23 cellular contexts compared by ENCODE assay signal in genomic region chr7:113078321-113078720, GRCh38. TPM values are rescaled to one million over a fixed set of nuclear protein-coding genes. Genes with fewer than 3 reads are reported as not detected.
DNase-seq lines count a peak whose midpoint lies in the region; ATAC-seq and TF ChIP-seq lines count a peak whose summit lies in the region.
"Had no signal": no experiment of that assay in that cellular context is flagged by ENCODE, and none has a peak within 500 bp of the region (broad histone marks: within the 10 kb centered on the region; RNA-seq: fewer than 3 reads in every experiment).

No MANE protein-coding gene starts in this region.

- no peak overlapping the region for H3K4me3 Mint-ChIP-seq in activated T-helper 17 cell treated with anti-CD3 and anti-CD28 coated beads, Interleukin-2, amount 50 U/mL, for 72 hours
- no peak overlapping the region for H3K4me3 Mint-ChIP-seq in stimulated activated effector memory CD8-positive, alpha-beta T cell treated with anti-CD3 and anti-CD28 coated beads, Interleukin-12 subunit alpha, Interleukin-12 subunit beta, amount 100 ng/mL, for 72 hours
- H3K4me3 Mint-ChIP-seq: B cell; CD8-positive, alpha-beta T cell; T-helper 17 cell had no signal

- H3K36me3 ChIP-seq in HEK293 (ENCODE audit: control insufficient read depth in 2 of 2, insufficient read depth in 1 of 2, low read length in 2 of 2) = no peaks in the 10 kb centered on the region
- H3K36me3 ChIP-seq in suprapubic skin = no peaks in the 10 kb centered on the region
- H3K36me3 ChIP-seq: SJCRH30 had no signal

- no peak for TF ChIP-seq EP300 in suprapubic skin (IDR thresholded peaks at IDR 0.05)

- TF ChIP-seq CTCF in HEK293 (tag by site-specific recombination; IDR thresholded peaks at IDR 0.05) (no peak), suprapubic skin (IDR thresholded peaks at IDR 0.05) (no peak)

- H3K9me3 ChIP-seq in HEK293 (ENCODE audit: control insufficient read depth, insufficient read depth, low read depth, low read length) (no peaks in the 10 kb centered on the region), suprapubic skin (no peaks in the 10 kb centered on the region)
- H3K9me3 ChIP-seq: Caco-2, SJCRH30 had no signal

- no peak overlapping the region for H3K4me3 ChIP-seq in HEK293 (ENCODE audit: low read depth, low read length)
- no peak overlapping the region for H3K4me3 ChIP-seq in suprapubic skin
- H3K4me3 ChIP-seq: PC-9, SJCRH30 had no signal

- ATAC-seq in activated T-helper 17 cell treated with anti-CD3 and anti-CD28 coated beads, Interleukin-2, amount 50 U/mL, for 72 hours (replicated peaks) = peak; percentile 51
- ATAC-seq in stimulated activated effector memory CD8-positive, alpha-beta T cell treated with anti-CD3 and anti-CD28 coated beads, Interleukin-12 subunit alpha, Interleukin-12 subunit beta, amount 100 ng/mL, for 72 hours = peak; percentile 55
- ATAC-seq in HG03280 (IDR thresholded peaks at IDR 0.05; ENCODE audit: unreplicated experiment) = no peak
- ATAC-seq: CD8-positive, alpha-beta T cell; Right ventricle myocardium inferior; SK-N-SH treated with all-trans-retinoic acid at 6 μM for 48 hours; T-helper 17 cell had no signal

- no peaks in the 10 kb centered on the region for H3K4me1 Mint-ChIP-seq in activated T-helper 17 cell treated with anti-CD3 and anti-CD28 coated beads, Interleukin-2, amount 50 U/mL, for 72 hours
- no peaks in the 10 kb centered on the region for H3K4me1 Mint-ChIP-seq in stimulated activated effector memory CD8-positive, alpha-beta T cell treated with anti-CD3 and anti-CD28 coated beads, Interleukin-12 subunit alpha, Interleukin-12 subunit beta, amount 100 ng/mL, for 72 hours
- H3K4me1 Mint-ChIP-seq: B cell, T-helper 17 cell had no signal

- CTCF ChIA-PET in HEK293 (lab: Yijun Ruan, JAX) = interaction anchor here (0.6 to 1.2 kb wide), 2 partner anchors 8 to 880 kb away, joined by 3 to 6 read pairs; partner anchors contain the start of gene GPR85

- H3K27ac Mint-ChIP-seq in activated T-helper 17 cell treated with anti-CD3 and anti-CD28 coated beads, Interleukin-2, amount 50 U/mL, for 72 hours = no peak overlapping the region
- no peak overlapping the region for H3K27ac Mint-ChIP-seq in stimulated activated effector memory CD8-positive, alpha-beta T cell treated with anti-CD3 and anti-CD28 coated beads, Interleukin-12 subunit alpha, Interleukin-12 subunit beta, amount 100 ng/mL, for 72 hours
- H3K27ac Mint-ChIP-seq: B cell; CD8-positive, alpha-beta T cell; T-helper 17 cell had no signal

- peaks cover 27% of the 10 kb centered on the region for H3K27me3 Mint-ChIP-seq in activated T-helper 17 cell treated with anti-CD3 and anti-CD28 coated beads, Interleukin-2, amount 50 U/mL, for 72 hours

- POLR2A ChIA-PET in HEK293 (lab: Yijun Ruan, JAX) = no interaction called here

- peak; percentile 13 for DNase-seq in NCI-H1436 treated with DMSO at 0.1 percent for 48 hours (lab: John Stamatoyannopoulos, UW)
- DNase-seq in stimulated activated effector memory CD8-positive, alpha-beta T cell treated with anti-CD3 and anti-CD28 coated beads, Interleukin-12 subunit alpha, Interleukin-12 subunit beta, amount 100 ng/mL, for 72 hours (ENCODE audit: low spot score in 2 of 2) = no peak
- DNase-seq in AG20443 (ENCODE audit: low spot score) = no peak
- no peak for DNase-seq in suprapubic skin (ENCODE audit: low spot score in 2 of 2)
- DNase-seq: Caco-2; CD8-positive, alpha-beta T cell; DND-41; HCEC 1CT; KBM-7; MM.1S; NCI-H187 treated with DMSO at 0.1 percent for 48 hours; NCI-H345; NCI-H526; PC-9; SJCRH30; T-helper 17 cell had no signal

- H3K27me3 ChIP-seq in suprapubic skin = no peaks in the 10 kb centered on the region
- H3K27me3 ChIP-seq: SJCRH30 had no signal

- TF ChIP-seq POLR2A in suprapubic skin (IDR thresholded peaks at IDR 0.05) = no peak

- H3K4me1 ChIP-seq in HEK293 (ENCODE audit: control insufficient read depth, insufficient read depth, low read length) (no peaks in the 10 kb centered on the region), suprapubic skin (no peaks in the 10 kb centered on the region)
- H3K4me1 ChIP-seq: Caco-2 had no signal

- 56% methylated on average over 2 of the region's 2 CpGs for WGBS in suprapubic skin

- no peaks in the 10 kb centered on the region for H3K9me3 Mint-ChIP-seq in activated T-helper 17 cell treated with anti-CD3 and anti-CD28 coated beads, Interleukin-2, amount 50 U/mL, for 72 hours
- no peaks in the 10 kb centered on the region for H3K9me3 Mint-ChIP-seq in stimulated activated effector memory CD8-positive, alpha-beta T cell treated with anti-CD3 and anti-CD28 coated beads, Interleukin-12 subunit alpha, Interleukin-12 subunit beta, amount 100 ng/mL, for 72 hours
- H3K9me3 Mint-ChIP-seq: CD8-positive, alpha-beta T cell had no signal

- no peak overlapping the region for H3K27ac ChIP-seq in HEK293 (ENCODE audit: extremely low read depth, low read depth, low read length)
- H3K27ac ChIP-seq in suprapubic skin = no peak overlapping the region
- H3K27ac ChIP-seq: C4-2B, PC-9, SJCRH30 had no signal

- no peaks in the 10 kb centered on the region for H3K36me3 Mint-ChIP-seq in activated T-helper 17 cell treated with anti-CD3 and anti-CD28 coated beads, Interleukin-2, amount 50 U/mL, for 72 hours (ENCODE audit: low read depth)
- H3K36me3 Mint-ChIP-seq in stimulated activated effector memory CD8-positive, alpha-beta T cell treated with anti-CD3 and anti-CD28 coated beads, Interleukin-12 subunit alpha, Interleukin-12 subunit beta, amount 100 ng/mL, for 72 hours = no peaks in the 10 kb centered on the region
- H3K36me3 Mint-ChIP-seq: CD8-positive, alpha-beta T cell had no signal

TF ChIP-seq in HEK293, 187 proteins besides CTCF, POLR2A, EP300 and RAD21:
- TF ChIP-seq ZFP3 (tag by site-specific recombination; IDR thresholded peaks at IDR 0.05; ENCODE audit: low read depth) (no peak), ZNF555 (tag by site-specific recombination; conservative IDR thresholded peaks at IDR 0.05) (no peak), SCRT1 (tag by site-specific recombination; IDR thresholded peaks at IDR 0.05; ENCODE audit: borderline replicate concordance) (0 out of 2 replicates have a peak, but pooled peaks have one; percentile 39), ZNF704 (tag by site-specific recombination; IDR thresholded peaks at IDR 0.05) (no peak), ATF2 (tag by site-specific recombination; IDR thresholded peaks at IDR 0.05; ENCODE audit: low read depth) (no peak), PRDM6 (tag by site-specific recombination; IDR thresholded peaks at IDR 0.05) (peak; percentile 15; the same call in 1 of the 2 replicates), SCRT2 (tag by site-specific recombination; IDR thresholded peaks at IDR 0.05) (peak; percentile 59), ZBTB21 (tag by site-specific recombination; IDR thresholded peaks at IDR 0.05) (no peak), ZNF248 (tag by site-specific recombination; IDR thresholded peaks at IDR 0.05) (no peak)

RNA-seq across cellular contexts. Expression of gene GPR85, which starts 8.3 kb away (rescaled TPM):
- total RNA-seq in activated T-helper 17 cell treated with anti-CD3 and anti-CD28 coated beads, Interleukin-2, amount 50 U/mL, for 72 hours = under 1 TPM in 1 of 2 donors, not detected in 1; 0.17 TPM
- under 1 TPM in 3 of 4 donors, not detected in 1; 0.13 to 0.40 (median 0.17) TPM for total RNA-seq in suprapubic skin
- total RNA-seq: B cell; Caco-2; CD8-positive, alpha-beta T cell; T-helper 17 cell had no signal

RNA-seq across cellular contexts. Expression of gene SMIM30, which starts 40.0 kb away (rescaled TPM):
- 10 to 100 TPM; 29.2 to 56.5 TPM for total RNA-seq in activated T-helper 17 cell treated with anti-CD3 and anti-CD28 coated beads, Interleukin-2, amount 50 U/mL, for 72 hours
- total RNA-seq in suprapubic skin = 10 to 100 TPM; 12.7 to 24.3 (median 18.0) TPM
